In genomic region chr12:62543741-62544140, GRCh38 we compare ENCODE assay signal across 21 cellular contexts.
"Had no signal": no experiment of that assay in that cellular context is flagged by ENCODE, and none has a peak within 500 bp of the region (broad histone marks: within the 10 kb centered on the region; RNA-seq: fewer than 3 reads in every experiment).

No MANE protein-coding gene starts in this region.

- H3K27me3 ChIP-seq: brain microvascular endothelial cell, cardiac muscle cell, MG63, Peyer's patch had no signal

- H3K4me3 Mint-ChIP-seq: activated CD4-positive, alpha-beta memory T cell treated with anti-CD3 and anti-CD28 coated beads, Interleukin-2, amount 10 ng/mL, durations not matched to agents 7 days and 5 days; activated naive CD4-positive, alpha-beta T cell treated with anti-CD3 and anti-CD28 coated beads, Interleukin-2, amount 50 U/mL, for 24 hours; T-helper 17 cell had no signal

- H3K9me3 Mint-ChIP-seq: activated CD4-positive, alpha-beta memory T cell treated with anti-CD3 and anti-CD28 coated beads, Interleukin-2, amount 10 ng/mL, durations not matched to agents 7 days and 5 days; activated naive CD4-positive, alpha-beta T cell treated with anti-CD3 and anti-CD28 coated beads, Interleukin-2, amount 50 U/mL, for 24 hours had no signal

- H3K4me3 ChIP-seq: cardiac muscle cell, MG63, Peyer's patch had no signal

- H3K27ac Mint-ChIP-seq: activated CD4-positive, alpha-beta memory T cell treated with anti-CD3 and anti-CD28 coated beads, Interleukin-2, amount 10 ng/mL, durations not matched to agents 7 days and 5 days; activated naive CD4-positive, alpha-beta T cell treated with anti-CD3 and anti-CD28 coated beads, Interleukin-2, amount 50 U/mL, for 24 hours; T-helper 17 cell had no signal

- H3K27me3 Mint-ChIP-seq: activated CD4-positive, alpha-beta memory T cell treated with anti-CD3 and anti-CD28 coated beads, Interleukin-2, amount 10 ng/mL, durations not matched to agents 7 days and 5 days; activated naive CD4-positive, alpha-beta T cell treated with anti-CD3 and anti-CD28 coated beads, Interleukin-2, amount 50 U/mL, for 24 hours; T-helper 17 cell had no signal

- H3K4me1 ChIP-seq: Peyer's patch had no signal

- H3K9me3 ChIP-seq: MG63, Peyer's patch had no signal

- H3K4me1 Mint-ChIP-seq: activated naive CD4-positive, alpha-beta T cell treated with anti-CD3 and anti-CD28 coated beads, Interleukin-2, amount 50 U/mL, for 24 hours had no signal

- H3K27ac ChIP-seq: brain microvascular endothelial cell, cardiac muscle cell, Peyer's patch, RWPE1 had no signal

- ATAC-seq: T-helper 17 cell had no signal

- DNase-seq: activated CD4-positive, alpha-beta memory T cell treated with anti-CD3 and anti-CD28 coated beads, Interleukin-2, amount 10 ng/mL, durations not matched to agents 7 days and 5 days; activated CD4-positive, alpha-beta T cell treated with anti-CD3 and anti-CD28 coated beads, Interleukin-2, amount 50 U/mL, for 1 hour; activated CD4-positive, CD25-positive, alpha-beta regulatory T cell; activated effector memory CD4-positive, alpha-beta T cell treated with Interleukin-2 at 50 U/mL for 16 hours; activated naive CD4-positive, alpha-beta T cell; amygdala; brain microvascular endothelial cell; KG1; MG63; NCI-H1105; NCI-H1436; NCI-H1694 treated with DMSO at 0.1 percent for 48 hours; NCI-H2029 treated with DMSO at 0.1 percent for 48 hours; NCI-H524; Peyer's patch; Right ventricle myocardium superior; T-helper 17 cell; T-helper 9 cell had no signal
